Comparison of ENCODE assay signal across 10 cellular contexts in the genomic region with DNA sequence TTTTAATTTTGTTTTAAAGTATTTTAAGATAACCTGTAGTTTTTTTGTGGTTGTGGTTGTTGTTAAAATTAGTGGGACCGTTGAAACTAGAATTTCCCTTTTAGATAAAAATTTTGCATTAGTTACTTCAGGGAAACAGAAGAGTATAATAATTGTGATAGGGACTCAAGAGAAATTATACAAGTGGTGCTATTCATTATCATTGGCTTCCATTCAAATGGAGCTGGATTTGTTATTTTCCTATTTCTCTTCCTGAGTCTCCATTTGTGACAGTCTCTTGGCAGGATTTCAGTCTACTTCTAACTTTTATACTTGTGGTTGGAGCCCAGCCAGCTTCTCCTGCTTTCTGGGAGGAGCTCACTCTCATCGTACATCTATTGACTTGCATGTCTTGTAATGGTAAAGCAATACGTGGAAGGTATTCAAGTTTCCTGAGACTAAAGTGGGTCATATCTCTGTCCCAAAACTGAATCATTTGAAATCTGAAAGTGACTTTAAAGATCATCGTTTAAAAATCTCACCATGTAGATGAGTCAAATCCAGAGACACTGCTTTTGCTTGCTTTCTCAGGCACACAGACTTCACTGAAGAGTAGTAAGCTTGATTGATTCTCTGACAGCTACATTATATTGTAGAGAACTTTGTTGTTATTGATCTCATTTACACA.
DNase-seq lines count a peak whose midpoint lies in the region; ATAC-seq and TF ChIP-seq lines count a peak whose summit lies in the region.
"Had no signal": no experiment of that assay in that cellular context is flagged by ENCODE, and none has a peak within 500 bp of the region (broad histone marks: within the 10 kb centered on the region; RNA-seq: fewer than 3 reads in every experiment).

No MANE protein-coding gene starts in this region.

- 31 to 33% methylated on average over 1 to 4 of the region's 4 CpGs for WGBS in transverse colon (ENCODE audit: low coverage in 1 of 2), 2 donors

- TF ChIP-seq POLR2A in transverse colon (IDR thresholded peaks at IDR 0.05), result no peak

- in situ Hi-C loops in transverse colon (cut with MboI; ENCODE audit: low pct_ligation_motif_present in 1 of 4, low pct_unique_long_range_greater_than_20kb in 1 of 4, low sequenced_read_pairs in 3 of 4), result no loop called here

- 0 out of 3 replicates have a peak, but pooled peaks cover 6% of the 10 kb centered on the region for H3K36me3 Mint-ChIP-seq in GM23338 (ENCODE audit: low read depth)
- peaks cover 9% of the 10 kb centered on the region for H3K36me3 Mint-ChIP-seq in WTC11
- H3K36me3 Mint-ChIP-seq: activated naive CD8-positive, alpha-beta T cell had no signal

- H3K27ac ChIP-seq in transverse colon, result no peak overlapping the region
- no peak overlapping the region for H3K27ac ChIP-seq in GM23338 (ENCODE audit: low read depth)
- H3K27ac ChIP-seq: psoas muscle had no signal

- intact Hi-C loops in transverse colon (cut with DNase I; ENCODE audit: low total_unique reads), result no loop called here

- H3K36me3 ChIP-seq in transverse colon (no peaks in the 10 kb centered on the region), GM23338 (ENCODE audit: insufficient read depth) (no peaks in the 10 kb centered on the region)

- ATAC-seq in GM19467 (IDR thresholded peaks at IDR 0.05; ENCODE audit: unreplicated experiment), result peak; percentile 82
- peak; percentile 90 for ATAC-seq in HG03439 (IDR thresholded peaks at IDR 0.05; ENCODE audit: unreplicated experiment)
- ATAC-seq in GM23338, result no peak
- ATAC-seq in WTC11, result no peak
- ATAC-seq: psoas muscle had no signal

- H3K27me3 ChIP-seq in transverse colon (no peaks in the 10 kb centered on the region), GM23338 (ENCODE audit: insufficient read depth) (no peaks in the 10 kb centered on the region)

- H3K4me2 ChIP-seq in GM23338, result no peak overlapping the region

- CTCF ChIA-PET in GM10248 (lab: Yijun Ruan, JAX) (no interaction called here), WTC11 (lab: Charles Lee) (no interaction called here)

- TF ChIP-seq EP300 in transverse colon (IDR thresholded peaks at IDR 0.05; ENCODE audit: low read depth), result no peak

- H3K27me3 Mint-ChIP-seq in GM23338 (ENCODE audit: insufficient read depth, low read depth, poor library complexity), result no peaks in the 10 kb centered on the region
- no peaks in the 10 kb centered on the region for H3K27me3 Mint-ChIP-seq in WTC11 (ENCODE audit: low read depth)
- H3K27me3 Mint-ChIP-seq: activated naive CD8-positive, alpha-beta T cell had no signal

- H3K4me3 ChIP-seq in cardiac fibroblast (replicated peaks in 1 of 2; ENCODE audit: low read depth in 2 of 2, low read length in 2 of 2), result no peak overlapping the region
- H3K4me3 ChIP-seq in transverse colon, result no peak overlapping the region
- H3K4me3 ChIP-seq in GM23338, result no peak overlapping the region
- H3K4me3 ChIP-seq: psoas muscle had no signal

- H3K27ac Mint-ChIP-seq in GM23338 (no peak overlapping the region), WTC11 (no peak overlapping the region)
- H3K27ac Mint-ChIP-seq: activated naive CD8-positive, alpha-beta T cell had no signal

- no peaks in the 10 kb centered on the region for H3K79me2 ChIP-seq in GM23338 (replicated peaks; ENCODE audit: insufficient read depth)

- H3K4me1 ChIP-seq in transverse colon, result no peaks in the 10 kb centered on the region
- H3K4me1 ChIP-seq in GM23338 (ENCODE audit: insufficient read depth), result no peaks in the 10 kb centered on the region; the same call in 1 of the 2 replicates
- H3K4me1 ChIP-seq: psoas muscle had no signal

- H3K4me1 Mint-ChIP-seq in GM23338 (peaks cover 14% of the 10 kb centered on the region; the same call in 2 of the 3 replicates), WTC11 (peaks cover 5% of the 10 kb centered on the region)

- no peak overlapping the region for H3K4me3 Mint-ChIP-seq in GM23338
- no peak overlapping the region for H3K4me3 Mint-ChIP-seq in WTC11
- H3K4me3 Mint-ChIP-seq: activated naive CD8-positive, alpha-beta T cell had no signal

- no peaks in the 10 kb centered on the region for H3K9me2 ChIP-seq in GM23338 (ENCODE audit: insufficient read depth)

- no peaks in the 10 kb centered on the region for H3F3A ChIP-seq in GM23338 (replicated peaks; ENCODE audit: low read depth)

- no peak for TF ChIP-seq CTCF in GM10248 (IDR thresholded peaks at IDR 0.05; ENCODE audit: control extremely low read depth, extremely low read depth, low read depth, missing control alignments)
- no peak for TF ChIP-seq CTCF in cardiac fibroblast (IDR thresholded peaks at IDR 0.05; ENCODE audit: low read depth, low read length)
- no peak for TF ChIP-seq CTCF in transverse colon (IDR thresholded peaks at IDR 0.05)
- no peak for TF ChIP-seq CTCF in GM23338 (conservative IDR thresholded peaks at IDR 0.05; ENCODE audit: low read depth in 2 of 2)
- no peak for TF ChIP-seq CTCF in WTC11 (IDR thresholded peaks at IDR 0.05)

- peak; percentile 7 for DNase-seq in GM10248 (ENCODE audit: extremely low spot score)
- peak; percentile 50 to 83 for DNase-seq in cardiac fibroblast (ENCODE audit: low read depth in 2 of 2)
- DNase-seq in transverse colon, result peak; percentile 48
- DNase-seq in SW480 (ENCODE audit: low spot score), result no peak
- no peak for DNase-seq in GM23338 (ENCODE audit: low spot score)
- DNase-seq in WTC11 (ENCODE audit: low spot score), result no peak

- H3K9me3 Mint-ChIP-seq in GM23338 (no peaks in the 10 kb centered on the region; the same call in 1 of the 3 replicates), WTC11 (peaks cover 6% of the 10 kb centered on the region)

- no peaks in the 10 kb centered on the region for H4K20me1 ChIP-seq in GM23338 (replicated peaks; ENCODE audit: insufficient read depth)

- no peak overlapping the region for H2AFZ ChIP-seq in GM23338

- POLR2A ChIA-PET in GM10248 (lab: Yijun Ruan, JAX), result interaction anchor here (0.5 kb wide), 1 partner anchor 398 kb away, joined by 3 read pairs; no protein-coding TSS in a partner anchor
- POLR2A ChIA-PET in WTC11 (lab: Charles Lee), result no interaction called here

- no peaks in the 10 kb centered on the region for H3K9me3 ChIP-seq in transverse colon
- H3K9me3 ChIP-seq: psoas muscle had no signal

TF ChIP-seq in GM23338, 12 proteins besides CTCF, POLR2A, EP300 and RAD21 (continues in another document):
- no peak for TF ChIP-seq REST (IDR thresholded peaks at IDR 0.05; ENCODE audit: unreplicated experiment)
- TF ChIP-seq CREB1 (CRISPR knock-in tag; IDR thresholded peaks at IDR 0.05; ENCODE audit: low read depth), result no peak
- TF ChIP-seq JUNB (IDR thresholded peaks at IDR 0.05; ENCODE audit: unreplicated experiment), result no peak
- TF ChIP-seq ZNF114 (CRISPR knock-in tag; IDR thresholded peaks at IDR 0.05), result no peak
- no peak for TF ChIP-seq NANOG (IDR thresholded peaks at IDR 0.05; ENCODE audit: borderline replicate concordance)

TF ChIP-seq in WTC11, 78 proteins besides CTCF, POLR2A, EP300 and RAD21:
- TF ChIP-seq USF1 (CRISPR knock-in tag; IDR thresholded peaks at IDR 0.05), result no peak

Comparison
In these comparisons a context has a peak if more than half of its experiments do, and no peak if none do; other contexts are left out.
1. DNase-seq: peak in GM10248 (single experiment), cardiac fibroblast (2 of 2) and transverse colon (single experiment); none in SW480 (single experiment), GM23338 (single experiment) and WTC11 (single experiment).
2. ATAC-seq: peak in GM19467 (single experiment) and HG03439 (single experiment); none in GM23338 (single experiment) and WTC11 (single experiment).